ENCODE assay signal across 24 cellular contexts in the genomic region with DNA sequence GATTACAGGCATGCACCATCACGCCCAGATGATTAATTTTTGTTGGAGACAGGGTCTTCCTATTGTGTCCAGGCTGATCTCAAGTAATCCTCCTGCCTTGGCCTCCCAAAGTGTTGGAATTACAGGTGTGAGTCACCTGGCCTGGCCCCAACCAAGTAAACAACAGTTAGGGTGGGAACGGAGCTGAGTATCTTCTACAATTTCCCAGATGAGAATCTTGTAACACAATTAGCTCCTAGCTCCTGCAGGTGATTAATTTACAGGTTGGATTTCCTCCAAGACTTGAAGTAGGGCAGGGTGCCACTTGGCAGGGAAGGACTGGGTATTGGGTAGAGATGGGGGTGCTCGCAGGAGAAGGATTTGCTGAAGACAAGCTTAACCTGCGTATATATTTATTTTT. TPM values are rescaled to one million over a fixed set of nuclear protein-coding genes. Genes with fewer than 3 reads are reported as not detected.
DNase-seq lines count a peak whose midpoint lies in the region; ATAC-seq and TF ChIP-seq lines count a peak whose summit lies in the region.
"Had no signal": no experiment of that assay in that cellular context is flagged by ENCODE, and none has a peak within 500 bp of the region (broad histone marks: within the 10 kb centered on the region; RNA-seq: fewer than 3 reads in every experiment).

No MANE protein-coding gene starts in this region.

- no peaks in the 10 kb centered on the region for H3K4me1 Mint-ChIP-seq in activated T-cell treated with anti-CD3 and anti-CD28 coated beads, Interleukin-2, amount 50 U/mL, for 72 hours (ENCODE audit: low read depth)
- H3K4me1 Mint-ChIP-seq in chondrocyte (ENCODE audit: low read depth): no peaks in the 10 kb centered on the region
- H3K4me1 Mint-ChIP-seq: naive B cell had no signal

- H3K4me3 ChIP-seq in colonic mucosa (no peak overlapping the region), neutrophil (ENCODE audit: low read depth in 1 of 2, low read length in 1 of 2) (no peak overlapping the region), uterus (no peak overlapping the region)
- H3K4me3 ChIP-seq: heart right ventricle had no signal

- H3K27me3 ChIP-seq in colonic mucosa (no peaks in the 10 kb centered on the region), neutrophil (no peaks in the 10 kb centered on the region), uterus (no peaks in the 10 kb centered on the region)
- H3K27me3 ChIP-seq: heart right ventricle had no signal

- H3K27ac Mint-ChIP-seq in activated T-cell treated with anti-CD3 and anti-CD28 coated beads, Interleukin-2, amount 50 U/mL, for 72 hours: no peak overlapping the region
- no peak overlapping the region for H3K27ac Mint-ChIP-seq in chondrocyte (ENCODE audit: unreplicated experiment)
- H3K27ac Mint-ChIP-seq: naive B cell; stimulated activated naive CD8-positive, alpha-beta T cell treated with anti-CD3 and anti-CD28 coated beads, Interleukin-15, Interleukin-2, amounts not matched to agents 100 ng/mL and 50 ng/mL, for 24 hours had no signal

- no peaks in the 10 kb centered on the region for H3K36me3 Mint-ChIP-seq in activated T-cell treated with anti-CD3 and anti-CD28 coated beads, Interleukin-2, amount 50 U/mL, for 72 hours (ENCODE audit: insufficient read depth in 2 of 2)
- no peaks in the 10 kb centered on the region for H3K36me3 Mint-ChIP-seq in chondrocyte (ENCODE audit: low read depth)

- H3K4me1 ChIP-seq in colonic mucosa (no peaks in the 10 kb centered on the region), neutrophil (ENCODE audit: control insufficient read depth in 1 of 2, insufficient read depth in 1 of 2, low read depth in 1 of 2, low read length in 1 of 2) (no peaks in the 10 kb centered on the region), uterus (no peaks in the 10 kb centered on the region)
- H3K4me1 ChIP-seq: heart right ventricle had no signal

- intact Hi-C loops in colonic mucosa (cut with DNase I) (no loop called here), uterus (cut with DNase I; ENCODE audit: low total_unique reads) (no loop called here)

- ATAC-seq in activated T-cell treated with anti-CD3 and anti-CD28 coated beads, Interleukin-2, amount 50 U/mL, for 72 hours (replicated peaks in 1 of 2): no peak
- ATAC-seq: heart right ventricle had no signal

- no peaks in the 10 kb centered on the region for H3K36me3 ChIP-seq in colonic mucosa
- H3K36me3 ChIP-seq in neutrophil: peaks cover 89% of the 10 kb centered on the region
- no peaks in the 10 kb centered on the region for H3K36me3 ChIP-seq in uterus

- H3K9me3 Mint-ChIP-seq in activated T-cell treated with anti-CD3 and anti-CD28 coated beads, Interleukin-2, amount 50 U/mL, for 72 hours: no peaks in the 10 kb centered on the region
- no peaks in the 10 kb centered on the region for H3K9me3 Mint-ChIP-seq in chondrocyte (ENCODE audit: low read depth)
- H3K9me3 Mint-ChIP-seq: naive B cell; stimulated activated naive CD8-positive, alpha-beta T cell treated with anti-CD3 and anti-CD28 coated beads, Interleukin-15, Interleukin-2, amounts not matched to agents 100 ng/mL and 50 ng/mL, for 24 hours had no signal

- no peak overlapping the region for H3K9ac ChIP-seq in colonic mucosa (ENCODE audit: low read depth in 2 of 2, low read length in 2 of 2)
- H3K9ac ChIP-seq: KMS-11 had no signal

- peak; percentile 57 for DNase-seq in NCI-H1105 treated with DMSO at 0.1 percent for 48 hours (lab: John Stamatoyannopoulos, UW)
- DNase-seq in NCI-H2196 treated with DMSO at 0.1 percent for 48 hours (lab: John Stamatoyannopoulos, UW; ENCODE audit: unreplicated experiment): peak; percentile 59
- DNase-seq in colonic mucosa: peak; percentile 27
- no peak for DNase-seq in activated T-cell treated with anti-CD3 and anti-CD28 coated beads, Interleukin-2, amount 50 U/mL, for 72 hours
- DNase-seq in nucleus accumbens (lab: John Stamatoyannopoulos, UW): no peak
- no peak for DNase-seq in chondrocyte (ENCODE audit: low spot score)
- no peak for DNase-seq in uterus
- DNase-seq: activated CD4-positive, alpha-beta T cell treated with anti-CD3 and anti-CD28 coated beads for 48 hours; activated CD8-positive, alpha-beta memory T cell treated with anti-CD3 and anti-CD28 coated beads for 24 hours; activated gamma-delta T cell; effector CD8-positive, alpha-beta T cell; EL; heart right ventricle; naive B cell; NCI-H1694; occipital lobe; SHP77 treated with DMSO at 0.1 percent for 48 hours; T-helper 9 cell had no signal

- H3K4me3 Mint-ChIP-seq in activated T-cell treated with anti-CD3 and anti-CD28 coated beads, Interleukin-2, amount 50 U/mL, for 72 hours: no peak overlapping the region
- no peak overlapping the region for H3K4me3 Mint-ChIP-seq in chondrocyte (ENCODE audit: unreplicated experiment)
- H3K4me3 Mint-ChIP-seq: naive B cell; stimulated activated naive CD8-positive, alpha-beta T cell treated with anti-CD3 and anti-CD28 coated beads, Interleukin-15, Interleukin-2, amounts not matched to agents 100 ng/mL and 50 ng/mL, for 24 hours had no signal

- H3K27ac ChIP-seq in colonic mucosa (no peak overlapping the region), neutrophil (peak overlapping the region; percentile 49), uterus (no peak overlapping the region)
- H3K27ac ChIP-seq: C4-2B, heart right ventricle, KMS-11, VCaP had no signal

- no peaks in the 10 kb centered on the region for H3K9me3 ChIP-seq in colonic mucosa
- H3K9me3 ChIP-seq in neutrophil: no peaks in the 10 kb centered on the region
- no peaks in the 10 kb centered on the region for H3K9me3 ChIP-seq in uterus
- H3K9me3 ChIP-seq: heart right ventricle had no signal

- no peak for TF ChIP-seq POLR2A in uterus (IDR thresholded peaks at IDR 0.05)

- no peaks in the 10 kb centered on the region for H3K27me3 Mint-ChIP-seq in activated T-cell treated with anti-CD3 and anti-CD28 coated beads, Interleukin-2, amount 50 U/mL, for 72 hours (ENCODE audit: low read depth)
- no peaks in the 10 kb centered on the region for H3K27me3 Mint-ChIP-seq in chondrocyte (ENCODE audit: low read depth)
- H3K27me3 Mint-ChIP-seq: naive B cell; stimulated activated naive CD8-positive, alpha-beta T cell treated with anti-CD3 and anti-CD28 coated beads, Interleukin-15, Interleukin-2, amounts not matched to agents 100 ng/mL and 50 ng/mL, for 24 hours had no signal

- TF ChIP-seq CTCF in colonic mucosa (IDR thresholded peaks at IDR 0.05): no peak
- TF ChIP-seq CTCF in neutrophil (IDR thresholded peaks at IDR 0.05): no peak
- TF ChIP-seq CTCF in chondrocyte (IDR thresholded peaks at IDR 0.05): no peak
- TF ChIP-seq CTCF in uterus (IDR thresholded peaks at IDR 0.05): no peak

RNA-seq across cellular contexts. Expression of gene NLRC4, which starts 17.8 kb away (rescaled TPM):
- total RNA-seq in colonic mucosa: under 1 TPM; 0.22 to 0.74 TPM
- under 1 TPM; 0.55 to 0.58 TPM for total RNA-seq in activated T-cell treated with anti-CD3 and anti-CD28 coated beads, Interleukin-2, amount 50 U/mL, for 72 hours
- total RNA-seq in chondrocyte: not detected in 3 replicates
- 1 to 10 TPM in 1 of 4 donors, under 1 TPM in 3; 0.26 to 1.5 (median 0.75) TPM for total RNA-seq in uterus
- total RNA-seq: epithelial cell of proximal tubule had no signal

RNA-seq across cellular contexts. Expression of gene YIPF4, which starts 30.8 kb away (rescaled TPM):
- total RNA-seq in colonic mucosa (10 to 100 TPM; 47.3 to 82.8 TPM), chondrocyte (49.4 to 59.4 TPM (median 56.5 TPM) in 3 replicates), uterus (10 to 100 TPM in 3 of 4 donors, 1 to 10 TPM in 1; 5.9 to 75.9 (median 26.4) TPM)
- 10 to 100 TPM; 48.7 to 57.7 TPM for total RNA-seq in activated T-cell treated with anti-CD3 and anti-CD28 coated beads, Interleukin-2, amount 50 U/mL, for 72 hours

Comparison
In these comparisons a context has a peak if more than half of its experiments do, and no peak if none do; other contexts are left out.
1. DNase-seq: peak in NCI-H1105 treated with DMSO at 0.1 percent for 48 hours (single experiment), NCI-H2196 treated with DMSO at 0.1 percent for 48 hours (single experiment) and colonic mucosa (single experiment); none in activated T-cell treated with anti-CD3 and anti-CD28 coated beads, Interleukin-2, amount 50 U/mL, for 72 hours (0 of 2), nucleus accumbens (0 of 56), chondrocyte (single experiment) and uterus (0 of 2).